1 cellular context compared by ENCODE assay signal in the genomic region with DNA sequence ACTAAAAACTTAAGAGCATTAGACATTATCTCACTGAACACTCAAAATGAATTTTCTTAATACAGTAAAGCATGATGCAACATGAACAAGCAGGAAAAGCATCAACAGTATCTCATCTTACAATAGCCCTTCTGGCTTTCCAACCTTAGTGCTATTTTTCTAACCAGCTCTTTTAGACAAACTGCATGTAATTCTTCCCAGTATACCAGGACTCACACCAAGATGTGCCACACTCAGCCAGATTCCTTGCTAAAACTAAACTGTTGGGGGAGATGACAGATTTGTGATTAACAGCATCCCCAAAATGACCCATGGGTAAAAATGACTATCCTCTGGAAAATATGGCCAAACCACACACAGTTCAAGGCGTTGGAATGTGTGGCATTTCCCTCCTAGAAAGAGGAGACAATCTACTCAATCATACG.
TF ChIP-seq lines count a peak whose summit lies in the region.

No MANE protein-coding gene starts in this region.

TF ChIP-seq in GM23338, 12 proteins besides CTCF, POLR2A, EP300 and RAD21 (continued from another document):
- TF ChIP-seq, protein P1, sequence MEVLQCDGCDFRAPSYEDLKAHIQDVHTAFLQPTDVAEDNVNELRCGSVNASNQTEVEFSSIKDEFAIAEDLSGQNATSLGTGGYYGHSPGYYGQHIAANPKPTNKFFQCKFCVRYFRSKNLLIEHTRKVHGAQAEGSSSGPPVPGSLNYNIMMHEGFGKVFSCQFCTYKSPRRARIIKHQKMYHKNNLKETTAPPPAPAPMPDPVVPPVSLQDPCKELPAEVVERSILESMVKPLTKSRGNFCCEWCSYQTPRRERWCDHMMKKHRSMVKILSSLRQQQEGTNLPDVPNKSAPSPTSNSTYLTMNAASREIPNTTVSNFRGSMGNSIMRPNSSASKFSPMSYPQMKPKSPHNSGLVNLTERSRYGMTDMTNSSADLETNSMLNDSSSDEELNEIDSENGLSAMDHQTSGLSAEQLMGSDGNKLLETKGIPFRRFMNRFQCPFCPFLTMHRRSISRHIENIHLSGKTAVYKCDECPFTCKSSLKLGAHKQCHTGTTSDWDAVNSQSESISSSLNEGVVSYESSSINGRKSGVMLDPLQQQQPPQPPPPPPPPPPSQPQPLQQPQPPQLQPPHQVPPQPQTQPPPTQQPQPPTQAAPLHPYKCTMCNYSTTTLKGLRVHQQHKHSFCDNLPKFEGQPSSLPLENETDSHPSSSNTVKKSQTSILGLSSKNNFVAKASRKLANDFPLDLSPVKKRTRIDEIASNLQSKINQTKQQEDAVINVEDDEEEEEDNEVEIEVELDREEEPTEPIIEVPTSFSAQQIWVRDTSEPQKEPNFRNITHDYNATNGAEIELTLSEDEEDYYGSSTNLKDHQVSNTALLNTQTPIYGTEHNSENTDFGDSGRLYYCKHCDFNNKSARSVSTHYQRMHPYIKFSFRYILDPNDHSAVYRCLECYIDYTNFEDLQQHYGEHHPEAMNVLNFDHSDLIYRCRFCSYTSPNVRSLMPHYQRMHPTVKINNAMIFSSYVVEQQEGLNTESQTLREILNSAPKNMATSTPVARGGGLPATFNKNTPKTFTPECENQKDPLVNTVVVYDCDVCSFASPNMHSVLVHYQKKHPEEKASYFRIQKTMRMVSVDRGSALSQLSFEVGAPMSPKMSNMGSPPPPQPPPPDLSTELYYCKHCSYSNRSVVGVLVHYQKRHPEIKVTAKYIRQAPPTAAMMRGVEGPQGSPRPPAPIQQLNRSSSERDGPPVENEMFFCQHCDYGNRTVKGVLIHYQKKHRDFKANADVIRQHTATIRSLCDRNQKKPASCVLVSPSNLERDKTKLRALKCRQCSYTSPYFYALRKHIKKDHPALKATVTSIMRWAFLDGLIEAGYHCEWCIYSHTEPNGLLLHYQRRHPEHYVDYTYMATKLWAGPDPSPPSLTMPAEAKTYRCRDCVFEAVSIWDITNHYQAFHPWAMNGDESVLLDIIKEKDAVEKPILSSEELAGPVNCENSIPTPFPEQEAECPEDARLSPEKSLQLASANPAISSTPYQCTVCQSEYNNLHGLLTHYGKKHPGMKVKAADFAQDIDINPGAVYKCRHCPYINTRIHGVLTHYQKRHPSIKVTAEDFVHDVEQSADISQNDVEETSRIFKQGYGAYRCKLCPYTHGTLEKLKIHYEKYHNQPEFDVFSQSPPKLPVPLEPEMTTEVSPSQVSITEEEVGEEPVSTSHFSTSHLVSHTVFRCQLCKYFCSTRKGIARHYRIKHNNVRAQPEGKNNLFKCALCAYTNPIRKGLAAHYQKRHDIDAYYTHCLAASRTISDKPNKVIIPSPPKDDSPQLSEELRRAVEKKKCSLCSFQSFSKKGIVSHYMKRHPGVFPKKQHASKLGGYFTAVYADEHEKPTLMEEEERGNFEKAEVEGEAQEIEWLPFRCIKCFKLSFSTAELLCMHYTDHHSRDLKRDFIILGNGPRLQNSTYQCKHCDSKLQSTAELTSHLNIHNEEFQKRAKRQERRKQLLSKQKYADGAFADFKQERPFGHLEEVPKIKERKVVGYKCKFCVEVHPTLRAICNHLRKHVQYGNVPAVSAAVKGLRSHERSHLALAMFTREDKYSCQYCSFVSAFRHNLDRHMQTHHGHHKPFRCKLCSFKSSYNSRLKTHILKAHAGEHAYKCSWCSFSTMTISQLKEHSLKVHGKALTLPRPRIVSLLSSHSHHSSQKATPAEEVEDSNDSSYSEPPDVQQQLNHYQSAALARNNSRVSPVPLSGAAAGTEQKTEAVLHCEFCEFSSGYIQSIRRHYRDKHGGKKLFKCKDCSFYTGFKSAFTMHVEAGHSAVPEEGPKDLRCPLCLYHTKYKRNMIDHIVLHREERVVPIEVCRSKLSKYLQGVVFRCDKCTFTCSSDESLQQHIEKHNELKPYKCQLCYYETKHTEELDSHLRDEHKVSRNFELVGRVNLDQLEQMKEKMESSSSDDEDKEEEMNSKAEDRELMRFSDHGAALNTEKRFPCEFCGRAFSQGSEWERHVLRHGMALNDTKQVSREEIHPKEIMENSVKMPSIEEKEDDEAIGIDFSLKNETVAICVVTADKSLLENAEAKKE (CRISPR knock-in tag; IDR thresholded peaks at IDR 0.05) = no peak
- no peak for TF ChIP-seq POLR2AphosphoS5 (IDR thresholded peaks at IDR 0.05; ENCODE audit: low read depth)
- no peak for TF ChIP-seq EZH2phosphoT487 (IDR thresholded peaks at IDR 0.05; ENCODE audit: unreplicated experiment)
- TF ChIP-seq, protein P2, sequence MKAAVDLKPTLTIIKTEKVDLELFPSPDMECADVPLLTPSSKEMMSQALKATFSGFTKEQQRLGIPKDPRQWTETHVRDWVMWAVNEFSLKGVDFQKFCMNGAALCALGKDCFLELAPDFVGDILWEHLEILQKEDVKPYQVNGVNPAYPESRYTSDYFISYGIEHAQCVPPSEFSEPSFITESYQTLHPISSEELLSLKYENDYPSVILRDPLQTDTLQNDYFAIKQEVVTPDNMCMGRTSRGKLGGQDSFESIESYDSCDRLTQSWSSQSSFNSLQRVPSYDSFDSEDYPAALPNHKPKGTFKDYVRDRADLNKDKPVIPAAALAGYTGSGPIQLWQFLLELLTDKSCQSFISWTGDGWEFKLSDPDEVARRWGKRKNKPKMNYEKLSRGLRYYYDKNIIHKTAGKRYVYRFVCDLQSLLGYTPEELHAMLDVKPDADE (IDR thresholded peaks at IDR 0.05) = no peak
- no peak for TF ChIP-seq ZNF114 (CRISPR knock-in tag; IDR thresholded peaks at IDR 0.05)
- TF ChIP-seq CREB1 (CRISPR knock-in tag; IDR thresholded peaks at IDR 0.05; ENCODE audit: low read depth) = no peak
- TF ChIP-seq EZH2 (IDR thresholded peaks at IDR 0.05; ENCODE audit: low read depth, unreplicated experiment) = no peak
- no peak for TF ChIP-seq ZNF331 (CRISPR knock-in tag; IDR thresholded peaks at IDR 0.05; ENCODE audit: low read depth)
- TF ChIP-seq, protein P3, sequence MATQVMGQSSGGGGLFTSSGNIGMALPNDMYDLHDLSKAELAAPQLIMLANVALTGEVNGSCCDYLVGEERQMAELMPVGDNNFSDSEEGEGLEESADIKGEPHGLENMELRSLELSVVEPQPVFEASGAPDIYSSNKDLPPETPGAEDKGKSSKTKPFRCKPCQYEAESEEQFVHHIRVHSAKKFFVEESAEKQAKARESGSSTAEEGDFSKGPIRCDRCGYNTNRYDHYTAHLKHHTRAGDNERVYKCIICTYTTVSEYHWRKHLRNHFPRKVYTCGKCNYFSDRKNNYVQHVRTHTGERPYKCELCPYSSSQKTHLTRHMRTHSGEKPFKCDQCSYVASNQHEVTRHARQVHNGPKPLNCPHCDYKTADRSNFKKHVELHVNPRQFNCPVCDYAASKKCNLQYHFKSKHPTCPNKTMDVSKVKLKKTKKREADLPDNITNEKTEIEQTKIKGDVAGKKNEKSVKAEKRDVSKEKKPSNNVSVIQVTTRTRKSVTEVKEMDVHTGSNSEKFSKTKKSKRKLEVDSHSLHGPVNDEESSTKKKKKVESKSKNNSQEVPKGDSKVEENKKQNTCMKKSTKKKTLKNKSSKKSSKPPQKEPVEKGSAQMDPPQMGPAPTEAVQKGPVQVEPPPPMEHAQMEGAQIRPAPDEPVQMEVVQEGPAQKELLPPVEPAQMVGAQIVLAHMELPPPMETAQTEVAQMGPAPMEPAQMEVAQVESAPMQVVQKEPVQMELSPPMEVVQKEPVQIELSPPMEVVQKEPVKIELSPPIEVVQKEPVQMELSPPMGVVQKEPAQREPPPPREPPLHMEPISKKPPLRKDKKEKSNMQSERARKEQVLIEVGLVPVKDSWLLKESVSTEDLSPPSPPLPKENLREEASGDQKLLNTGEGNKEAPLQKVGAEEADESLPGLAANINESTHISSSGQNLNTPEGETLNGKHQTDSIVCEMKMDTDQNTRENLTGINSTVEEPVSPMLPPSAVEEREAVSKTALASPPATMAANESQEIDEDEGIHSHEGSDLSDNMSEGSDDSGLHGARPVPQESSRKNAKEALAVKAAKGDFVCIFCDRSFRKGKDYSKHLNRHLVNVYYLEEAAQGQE (IDR thresholded peaks at IDR 0.05; ENCODE audit: unreplicated experiment) = no peak
- TF ChIP-seq STAT1 (IDR thresholded peaks at IDR 0.05; ENCODE audit: unreplicated experiment) = no peak
